Comparison of ENCODE assay signal across 1 cellular context in the genomic region with DNA sequence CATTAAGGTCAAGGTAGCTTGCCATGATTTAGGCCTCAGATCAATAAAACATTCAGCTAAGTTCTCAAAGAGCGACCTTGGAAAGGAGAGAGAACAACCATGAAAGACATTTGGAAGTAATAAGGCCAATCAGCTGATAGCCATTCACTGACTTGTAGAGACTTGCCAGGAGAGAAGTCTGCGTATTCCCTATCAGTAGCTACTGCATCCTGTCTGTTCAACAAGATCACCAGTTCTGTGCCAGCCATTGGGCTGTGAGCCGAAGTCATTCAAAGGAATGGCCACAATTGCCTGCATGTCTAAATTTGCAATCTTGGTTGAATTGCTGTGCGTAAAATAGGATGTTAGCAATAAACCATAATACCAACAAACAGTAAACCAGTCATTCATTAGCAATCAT.
TF ChIP-seq lines count a peak whose summit lies in the region.

No MANE protein-coding gene starts in this region.

TF ChIP-seq in SK-N-SH treated with all-trans-retinoic acid at 6 μM for 48 hours, 23 proteins besides CTCF, POLR2A, EP300 and RAD21 (continued from another document):
- TF ChIP-seq POU6F1 (CRISPR knock-in tag; IDR thresholded peaks at IDR 0.05; ENCODE audit: borderline replicate concordance, low read depth), result no peak
